9 cellular contexts compared by ENCODE assay signal in the genomic region with DNA sequence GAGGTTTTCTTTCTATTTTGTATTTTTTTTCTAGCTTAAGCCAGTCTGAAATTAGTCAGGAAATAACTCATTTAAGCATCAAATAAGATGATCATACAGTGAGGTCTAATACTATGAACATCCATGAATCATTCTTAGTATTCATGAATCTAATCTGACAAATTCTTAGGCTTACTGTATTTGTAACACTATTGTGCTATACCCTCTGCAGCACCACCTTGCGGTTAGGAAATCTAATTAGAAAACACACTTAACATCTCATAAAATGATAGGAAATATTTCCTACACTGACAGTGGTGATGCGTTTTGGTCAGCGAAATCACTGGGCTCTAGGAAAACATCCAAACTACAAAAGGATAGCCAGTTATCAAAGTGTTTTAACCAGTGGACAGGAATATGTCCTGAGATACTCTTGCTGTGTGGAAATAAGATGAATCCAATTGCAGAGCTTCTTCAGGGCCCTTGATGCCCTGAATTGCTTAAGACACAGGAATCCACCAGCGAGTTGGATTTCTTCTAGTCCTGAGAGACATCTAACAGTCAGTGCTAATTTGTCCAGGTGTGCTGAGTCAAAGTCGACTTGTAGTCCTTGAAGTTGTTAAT.
DNase-seq lines count a peak whose midpoint lies in the region; ATAC-seq and TF ChIP-seq lines count a peak whose summit lies in the region.
"Had no signal": no experiment of that assay in that cellular context is flagged by ENCODE, and none has a peak within 500 bp of the region (broad histone marks: within the 10 kb centered on the region; RNA-seq: fewer than 3 reads in every experiment).

No MANE protein-coding gene starts in this region.

- POLR2A ChIA-PET in PC-3 (lab: Charles Lee; ENCODE audit: unreplicated experiment): interaction anchor here (0.6 kb wide), 1 partner anchor 10 kb away, joined by 3 read pairs; no protein-coding TSS in a partner anchor

- H2AFZ ChIP-seq in PC-3 (ENCODE audit: low read length): no peak overlapping the region
- H2AFZ ChIP-seq in fibroblast of lung (ENCODE audit: low read length): peak overlapping the region; percentile 72

- DNase-seq in SIG-M5 treated with dmso at 0.1 percent for 504 hours (lab: John Stamatoyannopoulos, UW; ENCODE audit: unreplicated experiment) (peak; percentile 24), SIG-M5 (lab: John Stamatoyannopoulos, UW) (no peak), PC-3 (peak; percentile 72), fibroblast of lung (ENCODE audit: low read depth in 2 of 2) (peak; percentile 83 to 86), thoracic aorta (ENCODE audit: low spot score) (no peak), HuH-7.5 (ENCODE audit: low spot score) (no peak), NCI-H345 (lab: John Stamatoyannopoulos, UW) (no peak)
- no peak for DNase-seq in stimulated activated CD4-positive, alpha-beta T cell treated with anti-CD3 and anti-CD28 coated beads, Interleukin-1b, Interleukin-23, amount 100 ng/mL, for 48 hours

- H3K79me2 ChIP-seq in PC-3 (ENCODE audit: low read length) (no peaks in the 10 kb centered on the region), fibroblast of lung (ENCODE audit: control insufficient read depth, insufficient read depth, low read length) (no peaks in the 10 kb centered on the region)

- H3K4me1 ChIP-seq in PC-3 (ENCODE audit: insufficient read depth, low read length) (peaks cover 13% of the 10 kb centered on the region), fibroblast of lung (ENCODE audit: control insufficient read depth, extremely low read depth, insufficient read depth, low read length) (peaks cover 23% of the 10 kb centered on the region), thoracic aorta (ENCODE audit: control insufficient read depth in 1 of 2, low read depth in 2 of 2) (no peaks in the 10 kb centered on the region)

- H3K27me3 ChIP-seq in PC-3 (ENCODE audit: low read length) (no peaks in the 10 kb centered on the region), fibroblast of lung (ENCODE audit: control insufficient read depth, insufficient read depth, low read length) (no peaks in the 10 kb centered on the region), thoracic aorta (replicated peaks; ENCODE audit: insufficient read depth) (no peaks in the 10 kb centered on the region)

- intact Hi-C loops in PC-3 (cut with micrococcal nuclease): loop anchor here (1.0 to 2.0 kb wide), 5 partner anchors 45 to 285 kb away; no protein-coding TSS in a partner anchor

- CTCF ChIA-PET in PC-3 (lab: Charles Lee): no interaction called here

- no peak overlapping the region; the same call in 1 of the 2 replicates for H3K27ac ChIP-seq in PC-3 (ENCODE audit: low read length)
- H3K27ac ChIP-seq in fibroblast of lung (ENCODE audit: insufficient read depth, low read length): peak overlapping the region; percentile 58
- H3K27ac ChIP-seq in thoracic aorta: no peak overlapping the region
- H3K27ac ChIP-seq: skin epidermis had no signal

- H3F3A ChIP-seq in PC-3 (ENCODE audit: low read length, unreplicated experiment): no peaks in the 10 kb centered on the region

- H3K4me3 ChIP-seq in PC-3 (ENCODE audit: low read length) (no peak overlapping the region), fibroblast of lung (replicated peaks in 1 of 4; ENCODE audit: control extremely low read depth in 1 of 4, insufficient read depth in 1 of 4, low read depth in 3 of 4, low read length in 4 of 4) (no peak overlapping the region), thoracic aorta (no peak overlapping the region)
- H3K4me3 ChIP-seq: skin epidermis had no signal

- H3K9me3 ChIP-seq in PC-3 (ENCODE audit: low read length) (no peaks in the 10 kb centered on the region), fibroblast of lung (ENCODE audit: control insufficient read depth, insufficient read depth, low read depth, low read length) (no peaks in the 10 kb centered on the region), thoracic aorta (no peaks in the 10 kb centered on the region)

- ATAC-seq in PC-3 (peak; percentile 90), thoracic aorta (ENCODE audit: insufficient number of reproducible peaks, low FRiP score, low read depth) (no peak)

- no peaks in the 10 kb centered on the region for H3K9me2 ChIP-seq in PC-3 (replicated peaks; ENCODE audit: low read length)

- H3K36me3 ChIP-seq in PC-3 (ENCODE audit: low read depth, low read length): no peaks in the 10 kb centered on the region
- H3K36me3 ChIP-seq in fibroblast of lung (ENCODE audit: control insufficient read depth, insufficient read depth, low read length): no peaks in the 10 kb centered on the region
- H3K36me3 ChIP-seq in thoracic aorta: no peaks in the 10 kb centered on the region

- H3K9ac ChIP-seq in PC-3 (ENCODE audit: low read length) (no peak overlapping the region), fibroblast of lung (ENCODE audit: insufficient read depth, low read length) (no peak overlapping the region)

- no peaks in the 10 kb centered on the region for H4K20me1 ChIP-seq in PC-3 (ENCODE audit: low read length)
- no peaks in the 10 kb centered on the region for H4K20me1 ChIP-seq in fibroblast of lung (ENCODE audit: control insufficient read depth, extremely low read depth, insufficient read depth, low read length)

- TF ChIP-seq CTCF in PC-3 (conservative IDR thresholded peaks at IDR 0.05; ENCODE audit: low read depth, low read length) (peak; percentile 74), fibroblast of lung (conservative IDR thresholded peaks at IDR 0.05 in 1 of 2, IDR thresholded peaks at IDR 0.05 in 1 of 2; ENCODE audit: low read depth in 1 of 2, low read length in 2 of 2) (peak; percentile 29 to 53), thoracic aorta (IDR thresholded peaks at IDR 0.05) (peak; percentile 17)

- no TSS peak for BruUV-seq in PC-3 (replicated peaks; lab: Mats Ljungman, UMichigan)

- H3K4me2 ChIP-seq in PC-3 (ENCODE audit: low read length) (no peak overlapping the region), fibroblast of lung (ENCODE audit: extremely low read depth, insufficient read depth, low read length) (no peak overlapping the region)

Comparison
In these comparisons a context has a peak if more than half of its experiments do, and no peak if none do; other contexts are left out.
1. DNase-seq: peak in SIG-M5 treated with dmso at 0.1 percent for 504 hours (single experiment), PC-3 (single experiment) and fibroblast of lung (2 of 2); none in SIG-M5 (single experiment), thoracic aorta (single experiment), stimulated activated CD4-positive, alpha-beta T cell treated with anti-CD3 and anti-CD28 coated beads, Interleukin-1b, Interleukin-23, amount 100 ng/mL, for 48 hours (single experiment), HuH-7.5 (single experiment) and NCI-H345 (single experiment).
2. CTCF ChIP-seq: peak in every context shown above with its lines; median percentile 74 in PC-3; 41 in fibroblast of lung; 17 in thoracic aorta.